14 cellular contexts compared by ENCODE assay signal in the genomic region with DNA sequence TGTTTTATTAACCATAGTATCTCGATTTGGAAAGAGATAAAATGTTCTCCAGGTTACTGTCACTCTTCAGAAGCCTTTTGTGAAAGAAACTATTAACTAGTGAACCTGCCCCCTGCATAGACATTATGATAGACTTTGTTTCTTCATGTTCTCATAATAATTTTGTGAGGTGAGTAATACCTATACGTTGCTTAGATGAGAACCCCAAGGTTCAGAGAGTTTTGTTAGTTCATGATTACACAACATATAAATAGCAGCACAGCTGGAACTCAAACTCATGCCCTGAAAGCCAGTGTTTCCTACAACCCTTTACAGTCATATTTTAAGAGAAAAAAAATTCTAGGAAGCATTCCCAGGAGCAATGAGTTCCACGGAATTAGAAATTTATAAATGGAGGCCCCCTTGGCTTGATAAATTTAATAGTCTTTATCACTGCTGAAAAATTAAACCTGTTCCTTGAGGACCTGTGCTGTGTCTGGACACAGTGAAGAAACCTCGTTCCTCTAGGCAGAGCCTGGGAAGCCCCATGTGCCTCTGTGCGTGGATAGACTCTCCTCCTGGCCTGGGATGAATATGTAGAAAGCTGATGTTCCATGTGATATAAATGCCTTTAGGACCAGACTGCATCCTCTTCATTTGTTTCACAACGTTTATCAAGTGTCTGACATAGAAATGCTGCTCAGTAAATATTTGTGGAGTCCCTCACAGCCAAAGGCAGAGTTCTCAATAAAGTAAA.
DNase-seq lines count a peak whose midpoint lies in the region; ATAC-seq and TF ChIP-seq lines count a peak whose summit lies in the region.
"Had no signal": no experiment of that assay in that cellular context is flagged by ENCODE, and none has a peak within 500 bp of the region (broad histone marks: within the 10 kb centered on the region; RNA-seq: fewer than 3 reads in every experiment).

No MANE protein-coding gene starts in this region.

- TF ChIP-seq POLR2A in GM18505 (IDR thresholded peaks at IDR 0.05; ENCODE audit: borderline replicate concordance, extremely low read depth, insufficient read depth, insufficient read length) = no peak

- ATAC-seq in GM18505 (IDR thresholded peaks at IDR 0.05; ENCODE audit: unreplicated experiment) = peak; percentile 42
- peak; percentile 35 for ATAC-seq in GM19397 (IDR thresholded peaks at IDR 0.05; ENCODE audit: unreplicated experiment)
- ATAC-seq in HG02840 (IDR thresholded peaks at IDR 0.05; ENCODE audit: low FRiP score, unreplicated experiment) = peak; percentile 45
- peak; percentile 42 for ATAC-seq in HG03439 (IDR thresholded peaks at IDR 0.05; ENCODE audit: unreplicated experiment)
- no peak for ATAC-seq in Right ventricle myocardium inferior
- ATAC-seq: esophagus mucosa, heart left ventricle, psoas muscle had no signal

- DNase-seq in NCI-H128 (lab: John Stamatoyannopoulos, UW; ENCODE audit: unreplicated experiment) (no peak), Right ventricle myocardium inferior (ENCODE audit: missing footprints) (no peak), kidney glomerular epithelial cell (lab: John Stamatoyannopoulos, UW) (no peak), SK-N-DZ (ENCODE audit: low spot score) (no peak)
- DNase-seq: activated CD4-positive, alpha-beta memory T cell treated with anti-CD3 and anti-CD28 coated beads, Interleukin-2, amount 10 ng/mL, durations not matched to agents 7 days and 5 days; GF-D8; heart left ventricle; NCI-H2171 treated with DMSO at 0.1 percent for 48 hours; psoas muscle had no signal

- intact Hi-C loops in Right ventricle myocardium inferior (cut with DNase I) = no loop called here
